In the genomic region with DNA sequence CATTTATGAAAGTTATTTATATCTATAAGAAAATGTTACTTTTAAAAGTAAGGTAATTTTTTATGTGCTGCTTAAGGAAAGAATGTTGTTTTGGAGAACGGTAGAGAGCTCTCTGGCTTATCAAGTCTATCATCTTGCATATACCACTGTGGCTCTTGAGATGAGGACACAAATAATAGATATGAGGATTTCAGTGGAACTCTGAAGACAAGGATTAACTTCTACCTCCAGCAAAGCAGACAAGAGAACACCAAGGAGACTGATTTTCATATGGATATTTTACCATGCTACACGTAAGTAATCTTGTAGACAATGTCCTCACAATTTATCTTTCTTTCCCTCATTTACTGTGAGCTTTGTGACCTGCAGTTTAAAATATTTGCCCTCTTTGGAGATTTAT, we compare ENCODE assay signal across 7 cellular contexts.
"Had no signal": no experiment of that assay in that cellular context is flagged by ENCODE, and none has a peak within 500 bp of the region (broad histone marks: within the 10 kb centered on the region; RNA-seq: fewer than 3 reads in every experiment).

No MANE protein-coding gene starts in this region.

- ATAC-seq: HepG2, K562 had no signal

- H3K27me3 Mint-ChIP-seq: IgD-negative memory B cell had no signal

- H3K27ac ChIP-seq: HL-60 had no signal

- DNase-seq: IMR-90, KBM-7, KG1 had no signal

- H3K4me3 ChIP-seq: K562 had no signal

- H3K36me3 Mint-ChIP-seq: IgD-negative memory B cell had no signal

- H3K4me1 Mint-ChIP-seq: IgD-negative memory B cell had no signal

- H3K4me3 Mint-ChIP-seq: IgD-negative memory B cell had no signal

- H3K27ac Mint-ChIP-seq: IgD-negative memory B cell had no signal
